In the genomic region with DNA sequence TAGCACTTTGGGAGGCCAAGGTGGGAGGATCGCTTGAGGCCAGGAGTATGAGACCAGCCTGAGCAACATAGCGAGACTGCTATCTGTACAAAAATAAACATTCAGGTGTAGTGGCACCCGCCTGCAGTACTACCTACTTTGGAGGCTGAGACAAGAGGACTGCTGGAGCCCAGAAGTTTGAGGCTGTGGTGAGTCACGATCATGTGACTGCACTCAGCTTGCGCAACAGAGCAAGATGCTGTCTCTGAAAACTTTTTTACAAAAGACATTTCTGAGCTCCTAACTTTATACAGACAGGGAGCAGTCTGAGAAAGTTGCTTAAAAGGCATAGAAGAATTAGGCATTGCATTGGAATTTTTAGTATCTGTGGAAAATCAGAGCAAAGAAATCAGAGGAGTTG, we compare ENCODE assay signal across 24 cellular contexts. TPM values are rescaled to one million over a fixed set of nuclear protein-coding genes. Genes with fewer than 3 reads are reported as not detected.
DNase-seq lines count a peak whose midpoint lies in the region; ATAC-seq and TF ChIP-seq lines count a peak whose summit lies in the region.
"Had no signal": no experiment of that assay in that cellular context is flagged by ENCODE, and none has a peak within 500 bp of the region (broad histone marks: within the 10 kb centered on the region; RNA-seq: fewer than 3 reads in every experiment).

No MANE protein-coding gene starts in this region.

- H3K9me2 ChIP-seq in SK-N-SH, result no peaks in the 10 kb centered on the region

- BruUV-seq in MCF 10A (replicated peaks; lab: Mats Ljungman, UMichigan) (no TSS peak), mammary epithelial cell (replicated peaks; lab: Mats Ljungman, UMichigan) (no TSS peak)

- H3K27me3 ChIP-seq in mammary epithelial cell (ENCODE audit: insufficient read depth, low read length) (no peaks in the 10 kb centered on the region), SK-N-SH (ENCODE audit: insufficient read depth) (no peaks in the 10 kb centered on the region), left ventricle myocardium inferior (ENCODE audit: low read depth) (no peaks in the 10 kb centered on the region)
- H3K27me3 ChIP-seq: right atrium auricular region had no signal

- intact Hi-C loops in MCF 10A (cut with micrococcal nuclease) (no loop called here), mammary epithelial cell (cut with micrococcal nuclease) (no loop called here), left ventricle myocardium inferior (cut with micrococcal nuclease) (no loop called here)

- no peak for ATAC-seq in HG02798 (IDR thresholded peaks at IDR 0.05; ENCODE audit: poor library complexity, unreplicated experiment)
- ATAC-seq: activated naive CD4-positive, alpha-beta T cell treated with anti-CD3 and anti-CD28 coated beads, Interleukin-2, amount 50 U/mL, for 72 hours; Panc1 had no signal

- TF ChIP-seq EP300 in SK-N-SH (IDR thresholded peaks at IDR 0.05; ENCODE audit: borderline replicate concordance in 1 of 2, low read depth in 1 of 2, low read length in 1 of 2), result no peak

- H4K20me1 ChIP-seq in mammary epithelial cell (ENCODE audit: insufficient read depth, low read length), result no peaks in the 10 kb centered on the region
- no peaks in the 10 kb centered on the region for H4K20me1 ChIP-seq in SK-N-SH (ENCODE audit: insufficient read depth)
- H4K20me1 ChIP-seq: BLaER1 treated with 17β-estradiol and CSF1 and Interleukin-3, amounts not matched to agents 10 nM and 100 nM had no signal

- peaks cover 8% of the 10 kb centered on the region for H3K4me1 Mint-ChIP-seq in MCF 10A (ENCODE audit: insufficient read depth, unreplicated experiment)
- H3K4me1 Mint-ChIP-seq: naive B cell had no signal

- H3F3A ChIP-seq in SK-N-SH (replicated peaks; ENCODE audit: insufficient read depth), result peaks cover 15% of the 10 kb centered on the region

- 100% methylated on average over 4 of the region's 5 CpGs for WGBS in mammary epithelial cell (ENCODE audit: low coverage, missing lambda C conversion rate)
- 95% methylated on average over 5 of the region's 5 CpGs for whole genome bisulfite sequencing in SK-N-SH (ENCODE audit: low lambda C conversion rate)

- TF ChIP-seq RAD21 in SK-N-SH (IDR thresholded peaks at IDR 0.05; ENCODE audit: low read length), result no peak

- H3K4me2 ChIP-seq in mammary epithelial cell (ENCODE audit: insufficient read depth, low read depth, low read length), result no peak overlapping the region
- no peak overlapping the region for H3K4me2 ChIP-seq in SK-N-SH
- H3K4me2 ChIP-seq: KMS-11 had no signal

- H3K4me3 ChIP-seq in mammary epithelial cell (replicated peaks in 1 of 3; ENCODE audit: insufficient read depth in 1 of 3, low read depth in 2 of 3, low read length in 3 of 3) (no peak overlapping the region), SK-N-SH (ENCODE audit: low read depth in 2 of 2, low read length in 1 of 2) (no peak overlapping the region), epithelial cell of esophagus (ENCODE audit: low read length) (no peak overlapping the region), left ventricle myocardium inferior (no peak overlapping the region)
- H3K4me3 ChIP-seq: BLaER1 treated with 17β-estradiol and CSF1 and Interleukin-3, amounts not matched to agents 10 nM and 100 nM; esophagus squamous epithelium; right atrium auricular region; transverse colon had no signal

- CTCF ChIA-PET in MCF 10A (lab: Yijun Ruan, JAX) (interaction anchor here (0.6 to 1.8 kb wide), 3 partner anchors 10 to 194 kb away, joined by 3 to 12 read pairs (median 3); partner anchors contain the start of gene TBC1D4), mammary epithelial cell (lab: Charles Lee; ENCODE audit: low non-redundant PET) (no interaction called here), SK-N-SH (lab: Yijun Ruan, JAX) (interaction anchor here (1.2 to 3.4 kb wide), 2 partner anchors 10 to 119 kb away, joined by 3 to 21 read pairs; partner anchors contain the start of gene TBC1D4)

- peaks cover 7% of the 10 kb centered on the region for H3K4me1 ChIP-seq in mammary epithelial cell (ENCODE audit: insufficient read depth, low read length)
- no peaks in the 10 kb centered on the region; a peak in 1 of 4 replicates for H3K4me1 ChIP-seq in SK-N-SH (ENCODE audit: control insufficient read depth in 1 of 2, insufficient read depth in 2 of 2, low read depth in 1 of 2, low read length in 1 of 2)
- no peaks in the 10 kb centered on the region for H3K4me1 ChIP-seq in left ventricle myocardium inferior
- H3K4me1 ChIP-seq: right atrium auricular region had no signal

- no peak overlapping the region for H3K27ac Mint-ChIP-seq in MCF 10A (ENCODE audit: low read depth, unreplicated experiment)
- H3K27ac Mint-ChIP-seq: activated CD4-positive, alpha-beta T cell treated with anti-CD3 and anti-CD28 coated beads, Interleukin-2, amount 10 ng/mL, durations not matched to agents 24 days and 14 days; activated naive CD4-positive, alpha-beta T cell treated with anti-CD3 and anti-CD28 coated beads, Interleukin-2, amount 50 U/mL, for 72 hours; naive B cell; stimulated activated naive CD8-positive, alpha-beta T cell treated with anti-CD3 and anti-CD28 coated beads, Interleukin-15, Interleukin-2, amounts not matched to agents 100 ng/mL and 50 ng/mL, for 24 hours had no signal

- peaks cover 7% of the 10 kb centered on the region for H3K36me3 Mint-ChIP-seq in MCF 10A (ENCODE audit: insufficient read depth, unreplicated experiment)
- H3K36me3 Mint-ChIP-seq: activated naive CD4-positive, alpha-beta T cell treated with anti-CD3 and anti-CD28 coated beads, Interleukin-2, amount 50 U/mL, for 72 hours; naive B cell had no signal

- dilution Hi-C loops in mammary epithelial cell (cut with HindIII; ENCODE audit: low sequenced_read_pairs), result no loop called here

- no peak overlapping the region for H3K4me3 Mint-ChIP-seq in MCF 10A (ENCODE audit: unreplicated experiment)
- H3K4me3 Mint-ChIP-seq: activated CD4-positive, alpha-beta T cell treated with anti-CD3 and anti-CD28 coated beads, Interleukin-2, amount 10 ng/mL, durations not matched to agents 24 days and 14 days; naive B cell; stimulated activated naive CD8-positive, alpha-beta T cell treated with anti-CD3 and anti-CD28 coated beads, Interleukin-15, Interleukin-2, amounts not matched to agents 100 ng/mL and 50 ng/mL, for 24 hours had no signal

- H3K9ac ChIP-seq in mammary epithelial cell (ENCODE audit: insufficient read depth, low read length) (no peak overlapping the region), SK-N-SH (no peak overlapping the region)
- H3K9ac ChIP-seq: BLaER1 treated with 17β-estradiol and CSF1 and Interleukin-3, amounts not matched to agents 10 nM and 100 nM; KMS-11 had no signal

- DNase-seq in MCF 10A (ENCODE audit: unreplicated experiment) (peak; percentile 23), mammary epithelial cell (no peak), SK-N-SH (no peak), epithelial cell of esophagus (ENCODE audit: low read depth) (peak; percentile 9), left ventricle myocardium inferior (no peak), GM19240 (ENCODE audit: insufficient read length, low spot score) (no peak)
- DNase-seq in activated CD4-positive, alpha-beta T cell treated with anti-CD3 and anti-CD28 coated beads for 1 hour, result no peak
- DNase-seq: activated CD4-positive, alpha-beta T cell treated with anti-CD3 and anti-CD28 coated beads, Interleukin-2, amount 10 ng/mL, durations not matched to agents 24 days and 14 days; Calu3; effector memory CD4-positive, alpha-beta T cell; esophagus squamous epithelium; GOT3; naive B cell; NCI-H1105; NCI-H2029 treated with DMSO at 0.1 percent for 48 hours; SIG-M5; transverse colon had no signal

- POLR2A ChIA-PET in MCF 10A (lab: Yijun Ruan, JAX) (interaction anchor here (1.2 to 1.7 kb wide), 2 partner anchors 36 to 57 kb away, joined by 3 read pairs; partner anchors contain the start of gene UCHL3), SK-N-SH (lab: Yijun Ruan, JAX) (no interaction called here)

- no peak overlapping the region for H2AFZ ChIP-seq in mammary epithelial cell (ENCODE audit: low read depth, low read length)
- H2AFZ ChIP-seq in SK-N-SH (ENCODE audit: low read depth), result no peak overlapping the region

- H3K9me3 ChIP-seq in mammary epithelial cell (replicated peaks; ENCODE audit: insufficient read depth, low read length) (no peaks in the 10 kb centered on the region), SK-N-SH (no peaks in the 10 kb centered on the region), left ventricle myocardium inferior (replicated peaks) (no peaks in the 10 kb centered on the region)
- H3K9me3 ChIP-seq: esophagus squamous epithelium, right atrium auricular region, transverse colon had no signal

- H3K79me2 ChIP-seq in mammary epithelial cell (ENCODE audit: insufficient read depth, low read length) (no peaks in the 10 kb centered on the region), SK-N-SH (ENCODE audit: insufficient read depth) (no peaks in the 10 kb centered on the region)

- no peaks in the 10 kb centered on the region for H3K27me3 Mint-ChIP-seq in MCF 10A (ENCODE audit: insufficient read depth, unreplicated experiment)

- no peaks in the 10 kb centered on the region for H3K9me3 Mint-ChIP-seq in MCF 10A (ENCODE audit: unreplicated experiment)
- H3K9me3 Mint-ChIP-seq: activated CD4-positive, alpha-beta T cell treated with anti-CD3 and anti-CD28 coated beads, Interleukin-2, amount 10 ng/mL, durations not matched to agents 24 days and 14 days; activated naive CD4-positive, alpha-beta T cell treated with anti-CD3 and anti-CD28 coated beads, Interleukin-2, amount 50 U/mL, for 72 hours; naive B cell; stimulated activated naive CD8-positive, alpha-beta T cell treated with anti-CD3 and anti-CD28 coated beads, Interleukin-15, Interleukin-2, amounts not matched to agents 100 ng/mL and 50 ng/mL, for 24 hours had no signal

- in situ Hi-C loops in mammary epithelial cell (cut with MboI; ENCODE audit: low sequenced_read_pairs in 2 of 2), result no loop called here

- H3K27ac ChIP-seq in mammary epithelial cell (ENCODE audit: insufficient read depth, low read depth, low read length), result no peak overlapping the region
- no peak overlapping the region for H3K27ac ChIP-seq in SK-N-SH (ENCODE audit: low read depth in 2 of 2, low read length in 1 of 2)
- no peak overlapping the region for H3K27ac ChIP-seq in left ventricle myocardium inferior (replicated peaks)
- H3K27ac ChIP-seq: esophagus squamous epithelium, KMS-11, right atrium auricular region, transverse colon had no signal

- TF ChIP-seq CTCF in MCF 10A (IDR thresholded peaks at IDR 0.05; ENCODE audit: unreplicated experiment), result no peak
- no peak for TF ChIP-seq CTCF in mammary epithelial cell (conservative IDR thresholded peaks at IDR 0.05 in 1 of 2, IDR thresholded peaks at IDR 0.05 in 1 of 2; ENCODE audit: extremely low read depth in 1 of 2, insufficient read depth in 1 of 2, low read depth in 1 of 2, low read length in 2 of 2)
- TF ChIP-seq CTCF in SK-N-SH (IDR thresholded peaks at IDR 0.05), result no peak
- no peak for TF ChIP-seq CTCF in epithelial cell of esophagus (IDR thresholded peaks at IDR 0.05; ENCODE audit: insufficient read depth, low read depth, low read length, missing control alignments)
- no peak for TF ChIP-seq CTCF in left ventricle myocardium inferior (IDR thresholded peaks at IDR 0.05; ENCODE audit: borderline replicate concordance)

- H3K36me3 ChIP-seq in mammary epithelial cell (ENCODE audit: insufficient read depth, low read length) (no peaks in the 10 kb centered on the region), SK-N-SH (replicated peaks in 1 of 2; ENCODE audit: control insufficient read depth in 1 of 2, insufficient read depth in 2 of 2, low read length in 1 of 2) (no peaks in the 10 kb centered on the region), left ventricle myocardium inferior (no peaks in the 10 kb centered on the region)
- H3K36me3 ChIP-seq: BLaER1 treated with 17β-estradiol and CSF1 and Interleukin-3, amounts not matched to agents 10 nM and 100 nM; esophagus squamous epithelium; right atrium auricular region; transverse colon had no signal

RNA-seq across cellular contexts. Expression of gene TBC1D4, which starts 10.4 kb away (rescaled TPM):
- total RNA-seq in MCF 10A (2022), result 6.6 and 9.3 TPM in 2 replicates
- total RNA-seq in mammary epithelial cell, result 10 to 100 TPM; 13.9 to 36.7 TPM
- 20.8 TPM for polyA plus RNA-seq in mammary epithelial cell
- 41.5 TPM for polyA minus RNA-seq in mammary epithelial cell
- polyA plus RNA-seq in SK-N-SH (2012; rRNA removed), result 8.8 and 10.4 TPM in 2 replicates
- polyA plus RNA-seq in SK-N-SH (2012; cell fraction: cytosol; rRNA removed), result 6.4 and 6.6 TPM in 2 replicates
- polyA plus RNA-seq in SK-N-SH (2012; cell fraction: nucleus; rRNA removed), result 18.5 and 26.1 TPM in 2 replicates
- total RNA-seq in left ventricle myocardium inferior, result 97.5 TPM

RNA-seq across cellular contexts. Expression of gene COMMD6, which starts 45.3 kb away (rescaled TPM):
- 132 TPM in 2 replicates for total RNA-seq in MCF 10A (2022)
- 100 to 1,000 TPM in 1 of 2 donors, 10 to 100 TPM in 1; 27.3 to 115 TPM for total RNA-seq in mammary epithelial cell
- polyA plus RNA-seq in mammary epithelial cell, result 53.0 TPM
- polyA minus RNA-seq in mammary epithelial cell, result 7.2 TPM
- polyA plus RNA-seq in SK-N-SH (2012; rRNA removed), result 73.7 and 76.9 TPM in 2 replicates
- polyA plus RNA-seq in SK-N-SH (2012; cell fraction: cytosol; rRNA removed), result 103 and 199 TPM in 2 replicates
- polyA plus RNA-seq in SK-N-SH (2012; cell fraction: nucleus; rRNA removed), result 24.3 and 32.0 TPM in 2 replicates
- total RNA-seq in left ventricle myocardium inferior, result 145 TPM

RNA-seq across cellular contexts. Expression of gene UCHL3, which starts 57.2 kb away (rescaled TPM):
- total RNA-seq in MCF 10A (2022) (49.9 and 79.3 TPM in 2 replicates), mammary epithelial cell (10 to 100 TPM; 82.3 to 85.4 TPM), left ventricle myocardium inferior (23.2 TPM)
- polyA plus RNA-seq in mammary epithelial cell (84.5 TPM), SK-N-SH (2012; rRNA removed) (28.2 and 28.8 TPM in 2 replicates)
- 45.0 TPM for polyA minus RNA-seq in mammary epithelial cell
- polyA plus RNA-seq in SK-N-SH (2012; cell fraction: cytosol; rRNA removed), result 37.8 and 55.2 TPM in 2 replicates
- 9.6 and 17.0 TPM in 2 replicates for polyA plus RNA-seq in SK-N-SH (2012; cell fraction: nucleus; rRNA removed)

Comparison
In these comparisons a context has a peak if more than half of its experiments do, and no peak if none do; other contexts are left out.
1. DNase-seq: peak in MCF 10A (single experiment) and epithelial cell of esophagus (single experiment); none in mammary epithelial cell (single experiment), SK-N-SH (single experiment), left ventricle myocardium inferior (single experiment), GM19240 (single experiment) and activated CD4-positive, alpha-beta T cell treated with anti-CD3 and anti-CD28 coated beads for 1 hour (single experiment).